ENCODE assay signal across 1 cellular context in genomic region chr7:92567460-92567859, GRCh38.
TF ChIP-seq lines count a peak whose summit lies in the region.

No MANE protein-coding gene starts in this region.

TF ChIP-seq in IMR-90, 13 proteins besides CTCF, POLR2A, EP300 and RAD21:
- TF ChIP-seq BHLHE40 (IDR thresholded peaks at IDR 0.05; ENCODE audit: low read depth, low read length), result no peak
- no peak for TF ChIP-seq MXI1 (IDR thresholded peaks at IDR 0.05; ENCODE audit: borderline replicate concordance, low read depth, low read length)
- TF ChIP-seq USF2 (IDR thresholded peaks at IDR 0.05; ENCODE audit: low read depth, low read length), result no peak
- no peak for TF ChIP-seq MAZ (IDR thresholded peaks at IDR 0.05; ENCODE audit: borderline replicate concordance, low read depth, low read length)
- TF ChIP-seq SMC3 (IDR thresholded peaks at IDR 0.05; ENCODE audit: low read depth, low read length), result no peak
- TF ChIP-seq ELK1 (IDR thresholded peaks at IDR 0.05; ENCODE audit: borderline replicate concordance, low read depth, low read length), result no peak
- no peak for TF ChIP-seq CHD1 (IDR thresholded peaks at IDR 0.05; ENCODE audit: low read depth, low read length)
